Comparison of ENCODE assay signal across 1 cellular context in the genomic region with DNA sequence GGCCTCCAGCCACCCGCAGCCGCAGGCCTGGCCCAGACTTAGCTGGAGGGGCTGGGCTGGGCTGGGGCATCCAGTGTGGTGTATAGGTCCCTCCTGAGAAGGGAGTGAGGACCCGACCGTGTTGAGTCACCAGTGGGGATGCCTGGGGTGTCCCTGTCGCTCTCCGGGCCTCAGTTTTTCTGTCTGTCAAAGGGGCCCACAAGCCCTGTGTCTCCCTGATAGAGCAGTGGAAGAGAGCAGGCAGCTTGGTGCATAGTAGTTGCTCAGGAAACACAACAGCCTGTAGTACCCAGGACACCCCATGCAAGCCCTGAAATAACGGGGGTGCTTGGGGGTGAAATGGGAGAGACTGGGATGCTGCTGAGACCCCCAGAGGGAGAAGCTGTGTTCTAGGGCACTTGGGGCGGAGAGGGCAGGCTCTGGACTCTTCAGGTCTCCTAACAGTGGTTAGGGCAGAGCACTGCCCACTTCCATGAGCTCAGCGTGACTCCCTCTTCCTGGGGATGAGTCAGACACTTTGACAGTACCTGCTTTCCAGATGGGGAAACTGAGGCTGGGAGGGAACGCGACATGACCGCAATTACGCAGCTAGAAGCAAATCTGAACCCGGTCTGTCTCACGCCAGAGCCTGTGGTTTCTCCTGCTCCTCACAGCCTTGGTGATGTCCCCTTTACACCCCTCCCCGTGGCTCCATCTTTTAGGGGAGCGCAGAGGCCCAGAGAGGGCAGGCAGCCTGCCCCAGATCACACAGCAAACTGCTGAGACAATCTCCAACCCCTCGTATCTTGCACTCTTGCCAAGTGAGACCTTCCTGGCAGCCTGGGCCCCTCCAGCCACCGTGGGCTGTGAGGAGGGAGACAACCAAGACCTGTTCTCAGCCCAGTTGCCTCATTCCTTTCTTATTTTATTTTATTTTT.
TF ChIP-seq lines count a peak whose summit lies in the region.

No MANE protein-coding gene starts in this region.

TF ChIP-seq in SK-N-SH treated with all-trans-retinoic acid at 6 μM for 48 hours, 23 proteins besides CTCF, POLR2A, EP300 and RAD21 (continued from another document):
- TF ChIP-seq TSHZ2 (CRISPR knock-in tag; IDR thresholded peaks at IDR 0.05) (no peak), OSR1 (CRISPR knock-in tag; IDR thresholded peaks at IDR 0.05) (no peak), CSRNP3 (CRISPR knock-in tag; IDR thresholded peaks at IDR 0.05) (no peak), ZFP30 (CRISPR knock-in tag; IDR thresholded peaks at IDR 0.05) (no peak), ESRRG (CRISPR knock-in tag; IDR thresholded peaks at IDR 0.05) (no peak), ZC3H10 (CRISPR knock-in tag; IDR thresholded peaks at IDR 0.05) (no peak), ZFP3 (CRISPR knock-in tag; IDR thresholded peaks at IDR 0.05) (no peak), ZNF8 (CRISPR knock-in tag; IDR thresholded peaks at IDR 0.05) (no peak), ZNF565 (CRISPR knock-in tag; conservative IDR thresholded peaks at IDR 0.05; ENCODE audit: low read depth) (no peak), TOX (CRISPR knock-in tag; IDR thresholded peaks at IDR 0.05; ENCODE audit: borderline replicate concordance) (no peak), CSDC2 (CRISPR knock-in tag; IDR thresholded peaks at IDR 0.05) (no peak), ZNF70 (CRISPR knock-in tag; IDR thresholded peaks at IDR 0.05) (no peak)
- TF ChIP-seq, protein P1, sequence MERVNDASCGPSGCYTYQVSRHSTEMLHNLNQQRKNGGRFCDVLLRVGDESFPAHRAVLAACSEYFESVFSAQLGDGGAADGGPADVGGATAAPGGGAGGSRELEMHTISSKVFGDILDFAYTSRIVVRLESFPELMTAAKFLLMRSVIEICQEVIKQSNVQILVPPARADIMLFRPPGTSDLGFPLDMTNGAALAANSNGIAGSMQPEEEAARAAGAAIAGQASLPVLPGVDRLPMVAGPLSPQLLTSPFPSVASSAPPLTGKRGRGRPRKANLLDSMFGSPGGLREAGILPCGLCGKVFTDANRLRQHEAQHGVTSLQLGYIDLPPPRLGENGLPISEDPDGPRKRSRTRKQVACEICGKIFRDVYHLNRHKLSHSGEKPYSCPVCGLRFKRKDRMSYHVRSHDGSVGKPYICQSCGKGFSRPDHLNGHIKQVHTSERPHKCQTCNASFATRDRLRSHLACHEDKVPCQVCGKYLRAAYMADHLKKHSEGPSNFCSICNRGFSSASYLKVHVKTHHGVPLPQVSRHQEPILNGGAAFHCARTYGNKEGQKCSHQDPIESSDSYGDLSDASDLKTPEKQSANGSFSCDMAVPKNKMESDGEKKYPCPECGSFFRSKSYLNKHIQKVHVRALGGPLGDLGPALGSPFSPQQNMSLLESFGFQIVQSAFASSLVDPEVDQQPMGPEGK (CRISPR knock-in tag; IDR thresholded peaks at IDR 0.05; ENCODE audit: borderline replicate concordance) = no peak
TF ChIP-seq in SK-N-SH treated with all-trans-retinoic acid at 6 μM for 48 hours: peak in this region for 0.
